ENCODE assay signal across 29 cellular contexts in genomic region chr5:13780081-13780480, GRCh38.
DNase-seq lines count a peak whose midpoint lies in the region; ATAC-seq, FAIRE-seq and TF ChIP-seq lines count a peak whose summit lies in the region.
"Had no signal": no experiment of that assay in that cellular context is flagged by ENCODE, and none has a peak within 500 bp of the region (broad histone marks: within the 10 kb centered on the region; RNA-seq: fewer than 3 reads in every experiment).

No MANE protein-coding gene starts in this region.

- WGBS in adrenal gland, 4 donors: 63 to 86% (median 68%) methylated on average over 1 of the region's 1 CpG

- H3K4me3 ChIP-seq in bronchial epithelial cell (ENCODE audit: low read depth, low read length) (no peak overlapping the region), epithelial cell of esophagus (ENCODE audit: low read length) (no peak overlapping the region), adrenal gland (no peak overlapping the region)
- H3K4me3 ChIP-seq: BLaER1, GM12878 had no signal

- peak; percentile 64 for DNase-seq in bronchial epithelial cell (ENCODE audit: low read depth)
- peak; percentile 71 for DNase-seq in epithelial cell of esophagus (ENCODE audit: low read depth)
- DNase-seq in kidney tubule cell (ENCODE audit: low spot score): peak; percentile 56
- DNase-seq in adrenal gland: no peak
- no peak for DNase-seq in stimulated activated CD4-positive, alpha-beta T cell treated with anti-CD3 and anti-CD28 coated beads, Interleukin-4, amount 100 ng/mL, for 1 hour
- DNase-seq in NCI-H1694 treated with DMSO at 0.1 percent for 48 hours (lab: John Stamatoyannopoulos, UW): no peak
- no peak for DNase-seq in activated T-cell treated with anti-CD3 and anti-CD28 coated beads, Interleukin-2, amount 50 U/mL, for 4 hours
- DNase-seq: 8988T; ACHN; BE2C; C1 segment of cervical spinal cord; CD4-positive, alpha-beta memory T cell; CD4-positive, CD25-positive, alpha-beta regulatory T cell; CD8-positive, alpha-beta memory T cell; COR-L47; DMS 273 treated with DMSO at 0.1 percent for 48 hours; DMS153; DMS53; DMS79; DND-41; EL; GDM1 had no signal

- peak; percentile 87 for ATAC-seq in esophagus mucosa
- no peak for ATAC-seq in activated T-cell treated with anti-CD3 and anti-CD28 coated beads, Interleukin-2, amount 50 U/mL, for 4 hours
- ATAC-seq: GM12878 had no signal

- no peak for FAIRE-seq in bronchial epithelial cell (lab: Jason Lieb, UNC)
- FAIRE-seq: A204.1, GM12878, GM12892, GM18507 had no signal

- H3K27me3 Mint-ChIP-seq in activated T-cell treated with anti-CD3 and anti-CD28 coated beads, Interleukin-2, amount 50 U/mL, for 4 hours (ENCODE audit: low read depth): no peaks in the 10 kb centered on the region
- H3K27me3 Mint-ChIP-seq: CD4-positive, alpha-beta memory T cell; CD4-positive, CD25-positive, alpha-beta regulatory T cell; CD8-positive, alpha-beta memory T cell had no signal

- no peaks in the 10 kb centered on the region for H3K9me3 ChIP-seq in adrenal gland (replicated peaks in 1 of 3)
- H3K9me3 ChIP-seq: BE2C had no signal

- TF ChIP-seq POLR2A in adrenal gland (IDR thresholded peaks at IDR 0.05): no peak

- H3K36me3 ChIP-seq in bronchial epithelial cell (ENCODE audit: control insufficient read depth, insufficient read depth, low read length) (no peaks in the 10 kb centered on the region), adrenal gland (replicated peaks in 1 of 2) (no peaks in the 10 kb centered on the region)
- H3K36me3 ChIP-seq: BE2C, BLaER1 had no signal

- no peaks in the 10 kb centered on the region for H3K4me1 Mint-ChIP-seq in activated T-cell treated with anti-CD3 and anti-CD28 coated beads, Interleukin-2, amount 50 U/mL, for 4 hours (ENCODE audit: low read depth)
- H3K4me1 Mint-ChIP-seq: CD14-positive monocyte; CD4-positive, alpha-beta memory T cell; CD8-positive, alpha-beta memory T cell had no signal

- H3K27ac ChIP-seq in adrenal gland: no peak overlapping the region
- H3K27ac ChIP-seq: BLaER1 had no signal

- H3K9me3 Mint-ChIP-seq in activated T-cell treated with anti-CD3 and anti-CD28 coated beads, Interleukin-2, amount 50 U/mL, for 4 hours: peaks cover 8% of the 10 kb centered on the region

- H3K4me3 Mint-ChIP-seq in activated T-cell treated with anti-CD3 and anti-CD28 coated beads, Interleukin-2, amount 50 U/mL, for 4 hours: no peak overlapping the region
- H3K4me3 Mint-ChIP-seq: CD14-positive monocyte; CD4-positive, alpha-beta memory T cell; CD4-positive, CD25-positive, alpha-beta regulatory T cell; CD8-positive, alpha-beta memory T cell had no signal

- no peak for TF ChIP-seq CTCF in bronchial epithelial cell (IDR thresholded peaks at IDR 0.05; ENCODE audit: insufficient read depth, low read length, severe bottlenecking)
- no peak for TF ChIP-seq CTCF in epithelial cell of esophagus (IDR thresholded peaks at IDR 0.05; ENCODE audit: insufficient read depth, low read depth, low read length, missing control alignments)
- TF ChIP-seq CTCF in adrenal gland (IDR thresholded peaks at IDR 0.05): no peak

- no peaks in the 10 kb centered on the region for H3K27me3 ChIP-seq in bronchial epithelial cell (ENCODE audit: control insufficient read depth, insufficient read depth, low read length)
- no peaks in the 10 kb centered on the region for H3K27me3 ChIP-seq in adrenal gland
- H3K27me3 ChIP-seq: BE2C, BLaER1 had no signal

- H3K36me3 Mint-ChIP-seq in activated T-cell treated with anti-CD3 and anti-CD28 coated beads, Interleukin-2, amount 50 U/mL, for 4 hours (ENCODE audit: insufficient read depth): no peaks in the 10 kb centered on the region
- H3K36me3 Mint-ChIP-seq: CD14-positive monocyte; CD4-positive, alpha-beta memory T cell; CD4-positive, CD25-positive, alpha-beta regulatory T cell; CD8-positive, alpha-beta memory T cell had no signal

- intact Hi-C loops in adrenal gland (cut with DNase I): no loop called here

- H3K4me1 ChIP-seq in adrenal gland (replicated peaks in 1 of 2): no peaks in the 10 kb centered on the region
- H3K4me1 ChIP-seq: BE2C, BLaER1 had no signal

Comparison
In these comparisons a context has a peak if more than half of its experiments do, and no peak if none do; other contexts are left out.
1. DNase-seq: peak in bronchial epithelial cell (single experiment), epithelial cell of esophagus (single experiment) and kidney tubule cell (single experiment); none in adrenal gland (0 of 7), stimulated activated CD4-positive, alpha-beta T cell treated with anti-CD3 and anti-CD28 coated beads, Interleukin-4, amount 100 ng/mL, for 1 hour (single experiment), NCI-H1694 treated with DMSO at 0.1 percent for 48 hours (single experiment) and activated T-cell treated with anti-CD3 and anti-CD28 coated beads, Interleukin-2, amount 50 U/mL, for 4 hours (single experiment).